Comparison of ENCODE assay signal across 13 cellular contexts in the genomic region with DNA sequence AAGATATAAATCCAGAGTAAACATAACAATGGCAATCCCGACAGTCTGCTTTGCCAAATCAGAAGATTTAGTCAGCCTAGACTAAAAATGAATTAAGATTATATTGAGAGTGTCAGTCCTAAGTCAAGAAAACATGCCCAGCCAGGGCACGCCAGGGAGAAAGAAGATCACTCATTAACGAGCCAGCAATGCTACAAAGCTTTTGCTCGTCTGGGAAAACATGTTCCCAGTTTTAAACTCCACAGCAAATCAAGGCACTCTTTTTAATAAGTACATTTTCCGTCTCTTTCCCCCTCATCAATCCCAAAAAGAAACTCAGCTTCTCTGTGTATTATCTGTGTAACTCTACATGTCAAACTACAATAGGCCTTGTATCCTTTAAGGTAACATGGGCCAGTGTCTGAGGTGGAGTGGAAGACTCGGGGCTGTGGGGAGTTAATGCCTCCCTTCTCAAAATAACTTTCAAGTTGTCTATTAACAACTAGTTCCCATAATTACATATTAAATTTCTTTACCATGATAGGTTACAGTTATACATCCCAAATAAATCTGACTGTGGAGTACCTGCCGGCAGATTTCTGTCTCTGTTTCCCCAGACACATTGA. TPM values are rescaled to one million over a fixed set of nuclear protein-coding genes. Genes with fewer than 3 reads are reported as not detected.
DNase-seq lines count a peak whose midpoint lies in the region; ATAC-seq and TF ChIP-seq lines count a peak whose summit lies in the region.
"Had no signal": no experiment of that assay in that cellular context is flagged by ENCODE, and none has a peak within 500 bp of the region (broad histone marks: within the 10 kb centered on the region; RNA-seq: fewer than 3 reads in every experiment).

No MANE protein-coding gene starts in this region.

- H3K27ac Mint-ChIP-seq in WTC11, result peak overlapping the region; percentile 99
- no peak overlapping the region for H3K27ac Mint-ChIP-seq in natural killer cell treated with Interleukin-12 subunit alpha and Interleukin-12 subunit beta and Interleukin-15 and Interleukin-18, amount 100 ng/mL, for 72 hours
- H3K27ac Mint-ChIP-seq: natural killer cell had no signal

- H3K9me3 Mint-ChIP-seq in WTC11, result peaks cover 5% of the 10 kb centered on the region; the same call in 1 of the 2 replicates
- peaks cover 8% of the 10 kb centered on the region for H3K9me3 Mint-ChIP-seq in natural killer cell treated with Interleukin-12 subunit alpha and Interleukin-12 subunit beta and Interleukin-15 and Interleukin-18, amount 100 ng/mL, for 72 hours

- peaks cover 72% of the 10 kb centered on the region for H3K4me1 Mint-ChIP-seq in WTC11
- peaks cover 0 to 2% of the 10 kb centered on the region in 2 donors for H3K4me1 Mint-ChIP-seq in natural killer cell treated with Interleukin-12 subunit alpha and Interleukin-12 subunit beta and Interleukin-15 and Interleukin-18, amount 100 ng/mL, for 72 hours (ENCODE audit: low read depth in 2 of 2)
- H3K4me1 Mint-ChIP-seq: natural killer cell had no signal

- H3K9ac ChIP-seq in ES-I3 (ENCODE audit: low read depth, low read length) (peak overlapping the region; percentile 25; the same call in 1 of the 2 replicates), iPS-20b (ENCODE audit: low read depth, low read length) (peak overlapping the region; percentile 72; the same call in 1 of the 2 replicates)

- peaks cover 5% of the 10 kb centered on the region for H3K36me3 Mint-ChIP-seq in WTC11
- H3K36me3 Mint-ChIP-seq in natural killer cell treated with Interleukin-12 subunit alpha and Interleukin-12 subunit beta and Interleukin-15 and Interleukin-18, amount 100 ng/mL, for 72 hours, result no peaks in the 10 kb centered on the region
- H3K36me3 Mint-ChIP-seq: natural killer cell had no signal

- H3K4me3 ChIP-seq in iPS-20b (ENCODE audit: low read length) (0 out of 2 replicates have a peak overlapping the region, but pooled peaks have one; percentile 55), psoas muscle (peak overlapping the region; percentile 54)

- H3K27me3 Mint-ChIP-seq in WTC11 (ENCODE audit: low read depth), result no peaks in the 10 kb centered on the region
- peaks cover 15 to 38% of the 10 kb centered on the region in 2 donors for H3K27me3 Mint-ChIP-seq in natural killer cell treated with Interleukin-12 subunit alpha and Interleukin-12 subunit beta and Interleukin-15 and Interleukin-18, amount 100 ng/mL, for 72 hours

- H3K4me3 Mint-ChIP-seq in WTC11, result peak overlapping the region; percentile 58
- no peak overlapping the region for H3K4me3 Mint-ChIP-seq in natural killer cell treated with Interleukin-12 subunit alpha and Interleukin-12 subunit beta and Interleukin-15 and Interleukin-18, amount 100 ng/mL, for 72 hours
- H3K4me3 Mint-ChIP-seq: natural killer cell had no signal

- intact Hi-C loops in psoas muscle (cut with DNase I), result loop anchor here (5.0 kb wide), 1 partner anchor 34 kb away; no protein-coding TSS in a partner anchor

- CTCF ChIA-PET in WTC11 (lab: Charles Lee), result no interaction called here

- H3K9me3 ChIP-seq in ES-I3 (ENCODE audit: control insufficient read depth, insufficient read depth, low read length), result no peaks in the 10 kb centered on the region
- no peaks in the 10 kb centered on the region for H3K9me3 ChIP-seq in iPS-20b (ENCODE audit: insufficient read depth, low read depth, low read length)
- H3K9me3 ChIP-seq in psoas muscle, result no peaks in the 10 kb centered on the region

- POLR2A ChIA-PET in WTC11 (lab: Charles Lee), result no interaction called here

- WGBS in psoas muscle, 3 donors, result 9 to 12% (median 11%) methylated on average over 7 of the region's 7 CpGs

- H3K36me3 ChIP-seq in ES-I3 (ENCODE audit: insufficient read depth, low read length) (no peaks in the 10 kb centered on the region), iPS-20b (ENCODE audit: insufficient read depth, low read depth, low read length) (no peaks in the 10 kb centered on the region; the same call in 1 of the 2 replicates), psoas muscle (ENCODE audit: insufficient read depth in 1 of 2, low read depth in 1 of 2) (no peaks in the 10 kb centered on the region)

- no peak for TF ChIP-seq CTCF in WTC11 (IDR thresholded peaks at IDR 0.05)
- TF ChIP-seq CTCF in psoas muscle (IDR thresholded peaks at IDR 0.05), result no peak

- peaks cover 60% of the 10 kb centered on the region for H3K4me1 ChIP-seq in ES-I3 (ENCODE audit: insufficient read depth, low read length)
- H3K4me1 ChIP-seq in iPS-20b (ENCODE audit: insufficient read depth, low read length), result peaks cover 67% of the 10 kb centered on the region
- peaks cover 92% of the 10 kb centered on the region for H3K4me1 ChIP-seq in psoas muscle

- DNase-seq in WTC11 (ENCODE audit: low spot score) (no peak), psoas muscle (no peak), A172 (ENCODE audit: low spot score) (no peak), NCI-H1105 (lab: John Stamatoyannopoulos, UW) (no peak)
- no peak for DNase-seq in natural killer cell treated with Interleukin-12 subunit alpha and Interleukin-12 subunit beta and Interleukin-15 and Interleukin-18, amount 100 ng/mL, for 72 hours (ENCODE audit: low spot score)
- DNase-seq in activated CD4-positive, alpha-beta T cell treated with anti-CD3 and anti-CD28 coated beads for 1 hour, result no peak
- DNase-seq: C1 segment of cervical spinal cord, natural killer cell, NCI-H1092, NCI-H524 had no signal

- peak; percentile 10 for ATAC-seq in WTC11
- ATAC-seq in psoas muscle, result peak in 3 of 4 donors; percentile 22 to 53 (median 35)
- ATAC-seq in natural killer cell treated with Interleukin-12 subunit alpha and Interleukin-12 subunit beta and Interleukin-15 and Interleukin-18, amount 100 ng/mL, for 72 hours, result no peak
- ATAC-seq: natural killer cell had no signal

- peak overlapping the region; percentile 70 for H3K27ac ChIP-seq in iPS-20b (ENCODE audit: low read length)
- H3K27ac ChIP-seq in psoas muscle, result peak overlapping the region; percentile 82

- H3K27me3 ChIP-seq in iPS-20b (ENCODE audit: insufficient read depth, low read length) (no peaks in the 10 kb centered on the region), psoas muscle (ENCODE audit: insufficient read depth in 3 of 3, low read length in 2 of 3) (no peaks in the 10 kb centered on the region)

TF ChIP-seq in WTC11, 78 proteins besides CTCF, POLR2A, EP300 and RAD21:
- TF ChIP-seq GABPB1 (CRISPR knock-in tag; IDR thresholded peaks at IDR 0.05) (no peak), ESRRA (CRISPR knock-in tag; IDR thresholded peaks at IDR 0.05; ENCODE audit: borderline replicate concordance) (no peak), NFE2L1 (CRISPR knock-in tag; IDR thresholded peaks at IDR 0.05) (no peak), MXD4 (CRISPR knock-in tag; IDR thresholded peaks at IDR 0.05; ENCODE audit: borderline replicate concordance) (no peak), ZBTB21 (CRISPR knock-in tag; IDR thresholded peaks at IDR 0.05; ENCODE audit: borderline replicate concordance) (no peak)
- TF ChIP-seq, protein P1, sequence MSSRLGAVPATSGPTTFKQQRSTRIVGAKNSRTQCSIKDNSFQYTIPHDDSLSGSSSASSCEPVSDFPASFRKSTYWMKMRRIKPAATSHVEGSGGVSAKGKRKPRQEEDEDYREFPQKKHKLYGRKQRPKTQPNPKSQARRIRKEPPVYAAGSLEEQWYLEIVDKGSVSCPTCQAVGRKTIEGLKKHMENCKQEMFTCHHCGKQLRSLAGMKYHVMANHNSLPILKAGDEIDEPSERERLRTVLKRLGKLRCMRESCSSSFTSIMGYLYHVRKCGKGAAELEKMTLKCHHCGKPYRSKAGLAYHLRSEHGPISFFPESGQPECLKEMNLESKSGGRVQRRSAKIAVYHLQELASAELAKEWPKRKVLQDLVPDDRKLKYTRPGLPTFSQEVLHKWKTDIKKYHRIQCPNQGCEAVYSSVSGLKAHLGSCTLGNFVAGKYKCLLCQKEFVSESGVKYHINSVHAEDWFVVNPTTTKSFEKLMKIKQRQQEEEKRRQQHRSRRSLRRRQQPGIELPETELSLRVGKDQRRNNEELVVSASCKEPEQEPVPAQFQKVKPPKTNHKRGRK (CRISPR knock-in tag; IDR thresholded peaks at IDR 0.05; ENCODE audit: borderline replicate concordance), result no peak

RNA-seq across cellular contexts. Expression of gene NFIB, which starts 40.9 kb away (rescaled TPM):
- total RNA-seq in WTC11 (2021), result 7.1 to 12.5 TPM (median 7.4 TPM) in 3 replicates
- total RNA-seq in psoas muscle, result 10 to 100 TPM; 35.0 to 65.1 (median 47.3) TPM
- polyA plus RNA-seq in psoas muscle, result 10 to 100 TPM in 1 of 3 donors, 1 to 10 TPM in 2; 5.8 to 17.1 (median 6.1) TPM
- not detected for total RNA-seq in natural killer cell treated with Interleukin-12 subunit alpha and Interleukin-12 subunit beta and Interleukin-15 and Interleukin-18, amount 100 ng/mL, for 72 hours
- total RNA-seq in A172 (2014; rRNA removed; shearing (Covaris generic)), result 4.7 and 5.6 TPM in 2 replicates
- total RNA-seq: G401 had no signal

Comparison
In these comparisons a context has a peak if more than half of its experiments do, and no peak if none do; other contexts are left out.
1. ATAC-seq: peak in WTC11 (single experiment) and psoas muscle (3 of 4); none in natural killer cell treated with Interleukin-12 subunit alpha and Interleukin-12 subunit beta and Interleukin-15 and Interleukin-18, amount 100 ng/mL, for 72 hours (0 of 2).